1 cellular context compared by ENCODE assay signal in the genomic region with DNA sequence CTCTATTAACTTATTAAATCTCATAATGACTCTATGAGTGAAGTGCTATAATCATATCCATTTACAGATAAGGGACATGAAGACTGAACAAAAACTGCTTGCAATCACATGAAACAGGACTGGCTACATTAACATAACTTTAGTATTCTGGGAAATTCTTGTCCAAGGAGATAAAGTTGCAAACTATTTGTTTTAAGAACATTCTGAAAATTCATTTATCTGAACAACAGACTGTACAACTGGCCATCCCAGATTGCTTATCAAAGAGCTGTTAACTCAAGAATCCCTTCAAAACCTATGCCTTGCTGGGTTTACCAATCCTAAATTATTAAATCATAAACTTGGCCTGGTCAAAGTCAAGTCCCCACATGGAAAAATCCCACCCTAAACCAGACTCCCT.
TF ChIP-seq lines count a peak whose summit lies in the region.

No MANE protein-coding gene starts in this region.

TF ChIP-seq in K562, 482 proteins besides CTCF, POLR2A, EP300 and RAD21 (continued from another document):
- TF ChIP-seq SOX6 (IDR thresholded peaks at IDR 0.05) (peak; percentile 58), ELF4 (CRISPR knock-in tag; IDR thresholded peaks at IDR 0.05) (no peak), ARID1B (IDR thresholded peaks at IDR 0.05) (peak; percentile 59), TEAD4 (IDR thresholded peaks at IDR 0.05; ENCODE audit: low read length) (peak; percentile 40; the same call in 1 of the 2 replicates), TEAD4 (CRISPR knock-in tag; IDR thresholded peaks at IDR 0.05; ENCODE audit: borderline replicate concordance) (no peak), NCOR1 (IDR thresholded peaks at IDR 0.05) (0 out of 2 replicates have a peak, but pooled peaks have one; percentile 13), MAFK (IDR thresholded peaks at IDR 0.05; ENCODE audit: low read length) (no peak), TAL1 (IDR thresholded peaks at IDR 0.05) (peak; percentile 41), CBFA2T2 (conservative IDR thresholded peaks at IDR 0.05) (peak; percentile 39; the same call in 1 of the 2 replicates), CBFA2T3 (IDR thresholded peaks at IDR 0.05) (peak; percentile 45), NR1H2 (CRISPR knock-in tag; IDR thresholded peaks at IDR 0.05) (no peak)
TF ChIP-seq in K562: peak in this region for 8.
